12 cellular contexts compared by ENCODE assay signal in genomic region chr10:44382981-44383748, GRCh38. TPM values are rescaled to one million over a fixed set of nuclear protein-coding genes. Genes with fewer than 3 reads are reported as not detected.
A peak's percentile ranks its signal among the peaks of the same experiment; 100 is the strongest.
DNase-seq lines count a peak whose midpoint lies in the region; ATAC-seq, FAIRE-seq and TF ChIP-seq lines count a peak whose summit lies in the region.
"Had no signal": no experiment of that assay in that cellular context is flagged by ENCODE, and none has a peak within 500 bp of the region (broad histone marks: within the 10 kb centered on the region; RNA-seq: fewer than 3 reads in every experiment).

No MANE protein-coding gene starts in this region.

- H3K27me3 ChIP-seq in cardiac muscle cell (peaks cover 28% of the 10 kb centered on the region), left ventricle myocardium inferior (ENCODE audit: low read depth) (peaks cover 16% of the 10 kb centered on the region), pancreas (no peaks in the 10 kb centered on the region)

- intact Hi-C loops in left ventricle myocardium superior (cut with micrococcal nuclease) (loop anchor here (10.0 kb wide), 1 partner anchor 68 kb away; no protein-coding TSS in a partner anchor), left ventricle myocardium inferior (cut with micrococcal nuclease) (loop anchor here (10.0 kb wide), 1 partner anchor 472 kb away; no protein-coding TSS in a partner anchor), pancreas (cut with DNase I) (no loop called here)

- WGBS in pancreas, 2 donors = 21 to 27% methylated on average over 14 to 15 of the region's 15 CpGs

- no peak for DNase-seq in cardiac muscle cell (ENCODE audit: low read depth in 1 of 2, low spot score in 1 of 2)
- no peak for DNase-seq in left ventricle myocardium superior
- DNase-seq in left ventricle myocardium inferior = no peak
- peak in 2 of 6 donors; percentile 22 to 52 for DNase-seq in pancreas
- DNase-seq in NCI-H1048 (lab: John Stamatoyannopoulos, UW) = no peak
- no peak for DNase-seq in T-helper 9 cell
- DNase-seq: ACHN, dermis blood vessel endothelial cell, NCI-H446 treated with DMSO at 0.1 percent for 48 hours had no signal

- H3K27ac ChIP-seq in cardiac muscle cell (no peak overlapping the region), left ventricle myocardium inferior (replicated peaks) (peak overlapping the region; percentile 80), pancreas (peak overlapping the region; percentile 68 to 82 (median 70))

- H3K4me1 ChIP-seq in cardiac muscle cell (ENCODE audit: low read depth) = peaks cover 28% of the 10 kb centered on the region
- peaks cover 84% of the 10 kb centered on the region for H3K4me1 ChIP-seq in left ventricle myocardium inferior
- peaks cover 0 to 12% (median 0%) of the 10 kb centered on the region in 3 donors for H3K4me1 ChIP-seq in pancreas

- TF ChIP-seq CTCF in cardiac muscle cell (IDR thresholded peaks at IDR 0.05; ENCODE audit: low read depth, low read length) = no peak
- no peak for TF ChIP-seq CTCF in left ventricle myocardium inferior (IDR thresholded peaks at IDR 0.05; ENCODE audit: borderline replicate concordance)
- TF ChIP-seq CTCF in pancreas (IDR thresholded peaks at IDR 0.05) = no peak

- FAIRE-seq in pancreas (lab: Jason Lieb, UNC) = no peak
- FAIRE-seq: keratinocyte had no signal

- no peaks in the 10 kb centered on the region for H3K9me3 ChIP-seq in cardiac muscle cell (ENCODE audit: low read depth)
- H3K9me3 ChIP-seq in left ventricle myocardium inferior (replicated peaks) = no peaks in the 10 kb centered on the region
- no peaks in the 10 kb centered on the region for H3K9me3 ChIP-seq in pancreas

- H3K4me3 ChIP-seq in cardiac muscle cell (peak overlapping the region; percentile 40), left ventricle myocardium inferior (peak overlapping the region; percentile 93), pancreas (peak overlapping the region; percentile 69 to 86 (median 79))

- ATAC-seq in left ventricle myocardium superior = no peak
- no peak for ATAC-seq in pancreas
- no peak for ATAC-seq in HG03342 (IDR thresholded peaks at IDR 0.05; ENCODE audit: unreplicated experiment)
- ATAC-seq in GM21367 (IDR thresholded peaks at IDR 0.05; ENCODE audit: unreplicated experiment) = no peak

- H3K36me3 ChIP-seq in cardiac muscle cell (no peaks in the 10 kb centered on the region), left ventricle myocardium inferior (peaks cover 18% of the 10 kb centered on the region), pancreas (peaks cover 0 to 7% (median 0%) of the 10 kb centered on the region in 3 donors)

RNA-seq across cellular contexts. Expression of gene CXCL12, which starts 1.7 kb away (rescaled TPM):
- total RNA-seq in cardiac muscle cell (26.3 and 68.9 TPM in 2 replicates), left ventricle myocardium superior (136 TPM), left ventricle myocardium inferior (130 TPM), pancreas (100 to 1,000 TPM in 3 of 6 donors, 10 to 100 TPM in 3; 80.2 to 131 (median 106) TPM)
- polyA plus RNA-seq in cardiac muscle cell (10.1 and 30.6 TPM in 2 replicates), pancreas (10 to 100 TPM; 35.9 to 51.1 TPM)
- polyA plus RNA-seq: keratinocyte had no signal

Comparison
In these comparisons a context has a peak if more than half of its experiments do, and no peak if none do; other contexts are left out.
1. H3K4me3 ChIP-seq: peak in every context shown above with its lines; median percentile 93 in left ventricle myocardium inferior; 79 in pancreas; 40 in cardiac muscle cell.
2. intact Hi-C loops: an anchor here in left ventricle myocardium superior (10.0 kb wide) and left ventricle myocardium inferior (10.0 kb wide); none called in pancreas.